1 cellular context compared by ENCODE assay signal in the genomic region with DNA sequence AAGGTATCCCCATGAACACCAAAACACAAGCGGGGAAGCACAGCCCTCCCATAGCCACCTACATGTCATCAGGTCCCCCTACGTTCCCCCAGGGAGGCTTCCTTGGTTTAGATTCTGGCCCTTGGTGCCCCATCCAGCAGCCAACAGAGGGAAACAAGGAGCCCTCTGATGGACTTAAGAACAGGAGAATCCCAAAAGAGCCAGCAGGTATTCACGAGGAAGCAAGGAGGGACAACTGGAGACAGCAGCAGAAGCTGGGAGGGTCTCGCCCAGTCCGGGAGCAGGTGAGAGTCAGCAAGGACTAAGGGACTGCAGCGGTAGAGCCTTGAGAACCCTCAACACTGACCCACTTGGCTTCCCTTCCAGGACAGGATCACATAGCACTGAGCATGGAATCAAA.
TF ChIP-seq lines count a peak whose summit lies in the region.

No MANE protein-coding gene starts in this region.

TF ChIP-seq in GM23338, 12 proteins besides CTCF, POLR2A, EP300 and RAD21 (continued from another document):
- TF ChIP-seq, protein P1, sequence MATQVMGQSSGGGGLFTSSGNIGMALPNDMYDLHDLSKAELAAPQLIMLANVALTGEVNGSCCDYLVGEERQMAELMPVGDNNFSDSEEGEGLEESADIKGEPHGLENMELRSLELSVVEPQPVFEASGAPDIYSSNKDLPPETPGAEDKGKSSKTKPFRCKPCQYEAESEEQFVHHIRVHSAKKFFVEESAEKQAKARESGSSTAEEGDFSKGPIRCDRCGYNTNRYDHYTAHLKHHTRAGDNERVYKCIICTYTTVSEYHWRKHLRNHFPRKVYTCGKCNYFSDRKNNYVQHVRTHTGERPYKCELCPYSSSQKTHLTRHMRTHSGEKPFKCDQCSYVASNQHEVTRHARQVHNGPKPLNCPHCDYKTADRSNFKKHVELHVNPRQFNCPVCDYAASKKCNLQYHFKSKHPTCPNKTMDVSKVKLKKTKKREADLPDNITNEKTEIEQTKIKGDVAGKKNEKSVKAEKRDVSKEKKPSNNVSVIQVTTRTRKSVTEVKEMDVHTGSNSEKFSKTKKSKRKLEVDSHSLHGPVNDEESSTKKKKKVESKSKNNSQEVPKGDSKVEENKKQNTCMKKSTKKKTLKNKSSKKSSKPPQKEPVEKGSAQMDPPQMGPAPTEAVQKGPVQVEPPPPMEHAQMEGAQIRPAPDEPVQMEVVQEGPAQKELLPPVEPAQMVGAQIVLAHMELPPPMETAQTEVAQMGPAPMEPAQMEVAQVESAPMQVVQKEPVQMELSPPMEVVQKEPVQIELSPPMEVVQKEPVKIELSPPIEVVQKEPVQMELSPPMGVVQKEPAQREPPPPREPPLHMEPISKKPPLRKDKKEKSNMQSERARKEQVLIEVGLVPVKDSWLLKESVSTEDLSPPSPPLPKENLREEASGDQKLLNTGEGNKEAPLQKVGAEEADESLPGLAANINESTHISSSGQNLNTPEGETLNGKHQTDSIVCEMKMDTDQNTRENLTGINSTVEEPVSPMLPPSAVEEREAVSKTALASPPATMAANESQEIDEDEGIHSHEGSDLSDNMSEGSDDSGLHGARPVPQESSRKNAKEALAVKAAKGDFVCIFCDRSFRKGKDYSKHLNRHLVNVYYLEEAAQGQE (IDR thresholded peaks at IDR 0.05; ENCODE audit: unreplicated experiment) = no peak
- TF ChIP-seq NANOG (IDR thresholded peaks at IDR 0.05; ENCODE audit: borderline replicate concordance) = no peak
- no peak for TF ChIP-seq EZH2phosphoT487 (IDR thresholded peaks at IDR 0.05; ENCODE audit: unreplicated experiment)
- TF ChIP-seq, protein P2, sequence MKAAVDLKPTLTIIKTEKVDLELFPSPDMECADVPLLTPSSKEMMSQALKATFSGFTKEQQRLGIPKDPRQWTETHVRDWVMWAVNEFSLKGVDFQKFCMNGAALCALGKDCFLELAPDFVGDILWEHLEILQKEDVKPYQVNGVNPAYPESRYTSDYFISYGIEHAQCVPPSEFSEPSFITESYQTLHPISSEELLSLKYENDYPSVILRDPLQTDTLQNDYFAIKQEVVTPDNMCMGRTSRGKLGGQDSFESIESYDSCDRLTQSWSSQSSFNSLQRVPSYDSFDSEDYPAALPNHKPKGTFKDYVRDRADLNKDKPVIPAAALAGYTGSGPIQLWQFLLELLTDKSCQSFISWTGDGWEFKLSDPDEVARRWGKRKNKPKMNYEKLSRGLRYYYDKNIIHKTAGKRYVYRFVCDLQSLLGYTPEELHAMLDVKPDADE (IDR thresholded peaks at IDR 0.05) = no peak
- TF ChIP-seq, protein P3, sequence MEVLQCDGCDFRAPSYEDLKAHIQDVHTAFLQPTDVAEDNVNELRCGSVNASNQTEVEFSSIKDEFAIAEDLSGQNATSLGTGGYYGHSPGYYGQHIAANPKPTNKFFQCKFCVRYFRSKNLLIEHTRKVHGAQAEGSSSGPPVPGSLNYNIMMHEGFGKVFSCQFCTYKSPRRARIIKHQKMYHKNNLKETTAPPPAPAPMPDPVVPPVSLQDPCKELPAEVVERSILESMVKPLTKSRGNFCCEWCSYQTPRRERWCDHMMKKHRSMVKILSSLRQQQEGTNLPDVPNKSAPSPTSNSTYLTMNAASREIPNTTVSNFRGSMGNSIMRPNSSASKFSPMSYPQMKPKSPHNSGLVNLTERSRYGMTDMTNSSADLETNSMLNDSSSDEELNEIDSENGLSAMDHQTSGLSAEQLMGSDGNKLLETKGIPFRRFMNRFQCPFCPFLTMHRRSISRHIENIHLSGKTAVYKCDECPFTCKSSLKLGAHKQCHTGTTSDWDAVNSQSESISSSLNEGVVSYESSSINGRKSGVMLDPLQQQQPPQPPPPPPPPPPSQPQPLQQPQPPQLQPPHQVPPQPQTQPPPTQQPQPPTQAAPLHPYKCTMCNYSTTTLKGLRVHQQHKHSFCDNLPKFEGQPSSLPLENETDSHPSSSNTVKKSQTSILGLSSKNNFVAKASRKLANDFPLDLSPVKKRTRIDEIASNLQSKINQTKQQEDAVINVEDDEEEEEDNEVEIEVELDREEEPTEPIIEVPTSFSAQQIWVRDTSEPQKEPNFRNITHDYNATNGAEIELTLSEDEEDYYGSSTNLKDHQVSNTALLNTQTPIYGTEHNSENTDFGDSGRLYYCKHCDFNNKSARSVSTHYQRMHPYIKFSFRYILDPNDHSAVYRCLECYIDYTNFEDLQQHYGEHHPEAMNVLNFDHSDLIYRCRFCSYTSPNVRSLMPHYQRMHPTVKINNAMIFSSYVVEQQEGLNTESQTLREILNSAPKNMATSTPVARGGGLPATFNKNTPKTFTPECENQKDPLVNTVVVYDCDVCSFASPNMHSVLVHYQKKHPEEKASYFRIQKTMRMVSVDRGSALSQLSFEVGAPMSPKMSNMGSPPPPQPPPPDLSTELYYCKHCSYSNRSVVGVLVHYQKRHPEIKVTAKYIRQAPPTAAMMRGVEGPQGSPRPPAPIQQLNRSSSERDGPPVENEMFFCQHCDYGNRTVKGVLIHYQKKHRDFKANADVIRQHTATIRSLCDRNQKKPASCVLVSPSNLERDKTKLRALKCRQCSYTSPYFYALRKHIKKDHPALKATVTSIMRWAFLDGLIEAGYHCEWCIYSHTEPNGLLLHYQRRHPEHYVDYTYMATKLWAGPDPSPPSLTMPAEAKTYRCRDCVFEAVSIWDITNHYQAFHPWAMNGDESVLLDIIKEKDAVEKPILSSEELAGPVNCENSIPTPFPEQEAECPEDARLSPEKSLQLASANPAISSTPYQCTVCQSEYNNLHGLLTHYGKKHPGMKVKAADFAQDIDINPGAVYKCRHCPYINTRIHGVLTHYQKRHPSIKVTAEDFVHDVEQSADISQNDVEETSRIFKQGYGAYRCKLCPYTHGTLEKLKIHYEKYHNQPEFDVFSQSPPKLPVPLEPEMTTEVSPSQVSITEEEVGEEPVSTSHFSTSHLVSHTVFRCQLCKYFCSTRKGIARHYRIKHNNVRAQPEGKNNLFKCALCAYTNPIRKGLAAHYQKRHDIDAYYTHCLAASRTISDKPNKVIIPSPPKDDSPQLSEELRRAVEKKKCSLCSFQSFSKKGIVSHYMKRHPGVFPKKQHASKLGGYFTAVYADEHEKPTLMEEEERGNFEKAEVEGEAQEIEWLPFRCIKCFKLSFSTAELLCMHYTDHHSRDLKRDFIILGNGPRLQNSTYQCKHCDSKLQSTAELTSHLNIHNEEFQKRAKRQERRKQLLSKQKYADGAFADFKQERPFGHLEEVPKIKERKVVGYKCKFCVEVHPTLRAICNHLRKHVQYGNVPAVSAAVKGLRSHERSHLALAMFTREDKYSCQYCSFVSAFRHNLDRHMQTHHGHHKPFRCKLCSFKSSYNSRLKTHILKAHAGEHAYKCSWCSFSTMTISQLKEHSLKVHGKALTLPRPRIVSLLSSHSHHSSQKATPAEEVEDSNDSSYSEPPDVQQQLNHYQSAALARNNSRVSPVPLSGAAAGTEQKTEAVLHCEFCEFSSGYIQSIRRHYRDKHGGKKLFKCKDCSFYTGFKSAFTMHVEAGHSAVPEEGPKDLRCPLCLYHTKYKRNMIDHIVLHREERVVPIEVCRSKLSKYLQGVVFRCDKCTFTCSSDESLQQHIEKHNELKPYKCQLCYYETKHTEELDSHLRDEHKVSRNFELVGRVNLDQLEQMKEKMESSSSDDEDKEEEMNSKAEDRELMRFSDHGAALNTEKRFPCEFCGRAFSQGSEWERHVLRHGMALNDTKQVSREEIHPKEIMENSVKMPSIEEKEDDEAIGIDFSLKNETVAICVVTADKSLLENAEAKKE (CRISPR knock-in tag; IDR thresholded peaks at IDR 0.05) = no peak
